Comparison of ENCODE assay signal across 8 cellular contexts in genomic region chr20:4082406-4083102, GRCh38.
DNase-seq lines count a peak whose midpoint lies in the region; ATAC-seq lines count a peak whose summit lies in the region.

No MANE protein-coding gene starts in this region.

- peaks cover 1 to 4% (median 3%) of the 10 kb centered on the region in 3 donors for H3K36me3 Mint-ChIP-seq in CD8-positive, alpha-beta memory T cell
- peaks cover 6 to 13% of the 10 kb centered on the region in 2 donors for H3K36me3 Mint-ChIP-seq in activated naive CD4-positive, alpha-beta T cell treated with anti-CD3 and anti-CD28 coated beads, Interleukin-2, amount 50 U/mL, for 72 hours

- peaks cover 0 to 5% (median 4%) of the 10 kb centered on the region in 5 donors for H3K9me3 Mint-ChIP-seq in CD8-positive, alpha-beta memory T cell
- H3K9me3 Mint-ChIP-seq in activated naive CD4-positive, alpha-beta T cell treated with anti-CD3 and anti-CD28 coated beads, Interleukin-2, amount 50 U/mL, for 72 hours, result peaks cover 0 to 4% of the 10 kb centered on the region in 2 donors

- POLR2A ChIA-PET in CD8-positive, alpha-beta memory T cell (lab: Charles Lee), result interaction anchor here (0.6 to 1.0 kb wide), 5 partner anchors 32 to 315 kb away, joined by 3 to 4 read pairs (median 4); partner anchors contain the start of genes ADISSP and AP5S1

- H3K4me3 Mint-ChIP-seq in CD8-positive, alpha-beta memory T cell, result peak overlapping the region in 6 of 7 donors; percentile 28 to 87 (median 56)

- DNase-seq in CD8-positive, alpha-beta memory T cell, result peak in 3 of 5 donors; percentile 12 to 64 (median 60)
- peak; percentile 98 for DNase-seq in SIG-M5 treated with dmso at 0.1 percent for 504 hours (lab: John Stamatoyannopoulos, UW; ENCODE audit: unreplicated experiment)
- DNase-seq in activated naive CD4-positive, alpha-beta T cell treated with anti-CD3 and anti-CD28 coated beads, Interleukin-2, amount 50 U/mL, for 72 hours (ENCODE audit: low spot score in 2 of 2), result peak in 1 of 2 donors; percentile 43
- peak; percentile 59 for DNase-seq in iPS-NIHi11 (ENCODE audit: low spot score)
- peak; percentile 12 for DNase-seq in stimulated activated CD8-positive, alpha-beta memory T cell treated with anti-CD3 and anti-CD28 coated beads, Interleukin-15, amount 100 ng/mL, for 1 hour (ENCODE audit: low read depth)
- no peak for DNase-seq in NCI-H1105 treated with DMSO at 0.1 percent for 48 hours (lab: John Stamatoyannopoulos, UW)
- DNase-seq in D341Med (ENCODE audit: low spot score), result no peak

- H3K36me3 ChIP-seq in CD8-positive, alpha-beta memory T cell (ENCODE audit: insufficient read depth, low read length), result no peaks in the 10 kb centered on the region

- peaks cover 35 to 50% (median 49%) of the 10 kb centered on the region in 3 donors for H3K4me1 Mint-ChIP-seq in CD8-positive, alpha-beta memory T cell

- H3K27ac Mint-ChIP-seq in CD8-positive, alpha-beta memory T cell, result peak overlapping the region; percentile 45 to 96 (median 79)
- peak overlapping the region; percentile 26 to 88 for H3K27ac Mint-ChIP-seq in activated naive CD4-positive, alpha-beta T cell treated with anti-CD3 and anti-CD28 coated beads, Interleukin-2, amount 50 U/mL, for 72 hours

- peaks cover 28% of the 10 kb centered on the region for H3K4me1 ChIP-seq in CD8-positive, alpha-beta memory T cell (ENCODE audit: insufficient read depth, low read length)

- H3K27me3 Mint-ChIP-seq in CD8-positive, alpha-beta memory T cell, result peaks cover 0 to 4% of the 10 kb centered on the region in 2 donors

- no peaks in the 10 kb centered on the region for H3K9me3 ChIP-seq in CD8-positive, alpha-beta memory T cell (ENCODE audit: low read length)

- CTCF ChIA-PET in CD8-positive, alpha-beta memory T cell (lab: Charles Lee), result interaction anchor here (0.9 to 4.9 kb wide), 5 partner anchors 11 to 228 kb away, joined by 3 to 65 read pairs (median 4); partner anchors contain the start of gene RNF24

- peak overlapping the region; percentile 18 for H3K4me3 ChIP-seq in CD8-positive, alpha-beta memory T cell (ENCODE audit: low read length)

- ATAC-seq in HG02610 (IDR thresholded peaks at IDR 0.05; ENCODE audit: unreplicated experiment), result peak; percentile 50
- ATAC-seq in activated naive CD4-positive, alpha-beta T cell treated with anti-CD3 and anti-CD28 coated beads, Interleukin-2, amount 50 U/mL, for 72 hours, result peak; percentile 73 to 79

- H3K27ac ChIP-seq in CD8-positive, alpha-beta memory T cell (ENCODE audit: low read depth, low read length), result peak overlapping the region; percentile 57

- H3K27me3 ChIP-seq in CD8-positive, alpha-beta memory T cell (ENCODE audit: insufficient read depth, low read length, poor library complexity, severe bottlenecking), result no peaks in the 10 kb centered on the region

Comparison
In these comparisons a context has a peak if more than half of its experiments do, and no peak if none do; other contexts are left out.
1. DNase-seq: peak in CD8-positive, alpha-beta memory T cell (3 of 5), SIG-M5 treated with dmso at 0.1 percent for 504 hours (single experiment), iPS-NIHi11 (single experiment) and stimulated activated CD8-positive, alpha-beta memory T cell treated with anti-CD3 and anti-CD28 coated beads, Interleukin-15, amount 100 ng/mL, for 1 hour (single experiment); none in NCI-H1105 treated with DMSO at 0.1 percent for 48 hours (single experiment) and D341Med (single experiment).